1 cellular context compared by ENCODE assay signal in the genomic region with DNA sequence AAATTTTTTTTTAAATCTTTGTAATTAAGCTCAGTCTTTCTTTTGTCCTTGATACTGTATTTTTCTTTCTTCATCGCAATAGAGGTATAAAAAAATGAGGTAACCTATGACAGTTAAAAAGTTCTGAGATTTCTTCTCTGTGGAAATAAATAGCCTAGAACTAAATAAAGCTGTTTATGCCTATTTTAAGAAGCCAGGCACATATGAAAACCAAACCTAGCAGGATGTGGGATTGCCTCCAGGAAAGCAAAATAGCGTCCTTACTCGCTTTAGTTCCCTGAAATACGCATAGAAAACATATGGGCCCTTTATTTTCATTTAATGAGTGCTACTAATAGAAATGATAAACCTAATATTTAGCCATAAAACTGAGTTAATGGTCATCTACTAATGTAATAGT.
TF ChIP-seq lines count a peak whose summit lies in the region.

No MANE protein-coding gene starts in this region.

TF ChIP-seq in GM12878, 131 proteins besides CTCF, POLR2A, EP300 and RAD21:
- no peak for TF ChIP-seq SMC3 (IDR thresholded peaks at IDR 0.05; ENCODE audit: borderline replicate concordance, low read length)
- TF ChIP-seq RUNX3 (IDR thresholded peaks at IDR 0.05; ENCODE audit: low read length), result 0 out of 2 replicates have a peak, but pooled peaks have one; percentile 7
